ENCODE assay signal across 8 cellular contexts in genomic region chr4:26319467-26320158, GRCh38. TPM values are rescaled to one million over a fixed set of nuclear protein-coding genes. Genes with fewer than 3 reads are reported as not detected.
DNase-seq lines count a peak whose midpoint lies in the region; ATAC-seq and TF ChIP-seq lines count a peak whose summit lies in the region.

No MANE protein-coding gene starts in this region.

- intact Hi-C loops in dendritic cell treated with granulocyte-macrophage colony-stimulating factor and Interleukin-4, amounts not matched to agents 40 ng/mL and 50 ng/mL, for 4 days (cut with micrococcal nuclease) = loop anchor here (1.0 to 10.0 kb wide), 9 partner anchors 17 to 395 kb away; no protein-coding TSS in a partner anchor
- intact Hi-C loops in left lung (cut with DNase I) = no loop called here

- H3K36me3 ChIP-seq in left lung = no peaks in the 10 kb centered on the region

- TF ChIP-seq CTCF in left lung (IDR thresholded peaks at IDR 0.05) = no peak

- H3K9me3 Mint-ChIP-seq in dendritic cell treated with granulocyte-macrophage colony-stimulating factor and Interleukin-4, amounts not matched to agents 40 ng/mL and 50 ng/mL, for 4 days = peaks cover 33% of the 10 kb centered on the region

- H3K27me3 ChIP-seq in left lung = no peaks in the 10 kb centered on the region

- peak overlapping the region; percentile 94 to 99 for H3K27ac ChIP-seq in left lung

- H3K36me3 Mint-ChIP-seq in dendritic cell treated with granulocyte-macrophage colony-stimulating factor and Interleukin-4, amounts not matched to agents 40 ng/mL and 50 ng/mL, for 4 days (ENCODE audit: low read depth) = peaks cover 76% of the 10 kb centered on the region

- H3K4me3 ChIP-seq in left lung = peak overlapping the region; percentile 79 to 82

- DNase-seq in CD1c-positive myeloid dendritic cell (ENCODE audit: extremely low spot score) (peak; percentile 99), NCI-H69 (lab: John Stamatoyannopoulos, UW) (peak; percentile 99), left lung (peak; percentile 98)
- DNase-seq in activated CD4-positive, alpha-beta T cell treated with anti-CD3 and anti-CD28 coated beads, Interleukin-2, amount 50 U/mL, for 1 hour = peak; percentile 96
- DNase-seq in stimulated activated CD4-positive, alpha-beta T cell treated with anti-CD3 and anti-CD28 coated beads, Interleukin-2, amount 100 ng/mL, for 4 hours (ENCODE audit: low read depth) = peak; percentile 96

- H3K27me3 Mint-ChIP-seq in dendritic cell treated with granulocyte-macrophage colony-stimulating factor and Interleukin-4, amounts not matched to agents 40 ng/mL and 50 ng/mL, for 4 days = no peaks in the 10 kb centered on the region

- H3K27ac Mint-ChIP-seq in dendritic cell treated with granulocyte-macrophage colony-stimulating factor and Interleukin-4, amounts not matched to agents 40 ng/mL and 50 ng/mL, for 4 days = peak overlapping the region; percentile 98

- H3K9me3 ChIP-seq in left lung = peaks cover 0 to 14% of the 10 kb centered on the region in 2 donors

- H3K4me1 Mint-ChIP-seq in dendritic cell treated with granulocyte-macrophage colony-stimulating factor and Interleukin-4, amounts not matched to agents 40 ng/mL and 50 ng/mL, for 4 days (ENCODE audit: low read depth) = peaks cover 43% of the 10 kb centered on the region

- peak; percentile 70 for ATAC-seq in GM19372 (IDR thresholded peaks at IDR 0.05; ENCODE audit: low read depth, unreplicated experiment)
- peak; percentile 66 for ATAC-seq in HG03521 (IDR thresholded peaks at IDR 0.05; ENCODE audit: unreplicated experiment)
- ATAC-seq in left lung = peak; percentile 85

- peaks cover 7 to 36% of the 10 kb centered on the region in 2 donors for H3K4me1 ChIP-seq in left lung

- peak overlapping the region; percentile 94 for H3K4me3 Mint-ChIP-seq in dendritic cell treated with granulocyte-macrophage colony-stimulating factor and Interleukin-4, amounts not matched to agents 40 ng/mL and 50 ng/mL, for 4 days

RNA-seq across cellular contexts. Expression of gene RBPJ, which starts 1.2 kb away (rescaled TPM):
- 100 to 1,000 TPM in 1 of 2 donors, 10 to 100 TPM in 1; 88.6 to 127 TPM for total RNA-seq in left lung

Comparison
In these comparisons a context has a peak if more than half of its experiments do, and no peak if none do; other contexts are left out.
1. Peak in every context shown above with its lines: DNase-seq, ATAC-seq, H3K4me3 ChIP-seq and H3K27ac ChIP-seq.